13 cellular contexts compared by ENCODE assay signal in the genomic region with DNA sequence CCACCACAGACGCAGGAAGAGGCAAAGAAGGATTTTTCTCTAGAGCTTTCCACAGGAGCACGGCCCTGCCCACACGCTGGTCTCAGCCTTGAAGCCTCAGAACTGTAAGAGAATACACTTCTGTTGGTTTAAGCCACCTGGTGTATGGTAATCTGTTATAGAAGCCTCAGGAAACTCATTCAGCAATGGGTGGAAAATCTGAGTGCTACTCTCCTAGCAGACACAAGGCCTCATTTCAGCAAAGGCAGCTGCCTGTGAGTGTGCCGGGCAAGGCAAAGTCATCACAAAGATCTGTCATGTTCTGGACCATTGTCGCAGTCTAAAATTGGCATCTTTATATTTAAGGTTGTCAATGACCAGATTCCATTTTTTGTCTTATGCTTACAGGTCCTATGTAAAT. TPM values are rescaled to one million over a fixed set of nuclear protein-coding genes. Genes with fewer than 3 reads are reported as not detected.
A peak's percentile ranks its signal among the peaks of the same experiment; 100 is the strongest.
DNase-seq lines count a peak whose midpoint lies in the region; ATAC-seq and TF ChIP-seq lines count a peak whose summit lies in the region.
"Had no signal": no experiment of that assay in that cellular context is flagged by ENCODE, and none has a peak within 500 bp of the region (broad histone marks: within the 10 kb centered on the region; RNA-seq: fewer than 3 reads in every experiment).

No MANE protein-coding gene starts in this region.

- peaks cover 25% of the 10 kb centered on the region for H3K36me3 Mint-ChIP-seq in activated CD4-positive, alpha-beta T cell treated with anti-CD3 and anti-CD28 coated beads for 36 hours (ENCODE audit: low read depth)
- H3K36me3 Mint-ChIP-seq in activated B cell treated with CpG ODN at 0.5 μM for 24 hours (ENCODE audit: low read depth), result no peaks in the 10 kb centered on the region
- H3K36me3 Mint-ChIP-seq: memory B cell had no signal

- H3K27me3 Mint-ChIP-seq in activated CD4-positive, alpha-beta T cell treated with anti-CD3 and anti-CD28 coated beads for 36 hours, result no peaks in the 10 kb centered on the region
- peaks cover 10% of the 10 kb centered on the region for H3K27me3 Mint-ChIP-seq in activated B cell treated with CpG ODN at 0.5 μM for 24 hours
- H3K27me3 Mint-ChIP-seq: activated CD8-positive, alpha-beta memory T cell treated with anti-CD3 and anti-CD28 coated beads, Interleukin-2, amount 10 ng/mL, durations not matched to agents 7 days and 5 days had no signal

- peak; percentile 95 for ATAC-seq in activated CD4-positive, alpha-beta T cell treated with anti-CD3 and anti-CD28 coated beads for 36 hours
- ATAC-seq in activated B cell treated with CpG ODN at 0.5 μM for 24 hours (ENCODE audit: low read depth) (peak; percentile 37), HG02610 (IDR thresholded peaks at IDR 0.05; ENCODE audit: unreplicated experiment) (no peak)
- ATAC-seq in stimulated activated naive CD8-positive, alpha-beta T cell treated with anti-CD3 and anti-CD28 coated beads, Interleukin-15, Interleukin-2, amounts not matched to agents 100 U/mL and 50 U/mL, for 24 hours, result peak; percentile 96
- ATAC-seq: activated CD8-positive, alpha-beta memory T cell treated with anti-CD3 and anti-CD28 coated beads, Interleukin-2, amount 10 ng/mL, durations not matched to agents 7 days and 5 days had no signal

- peaks cover 42% of the 10 kb centered on the region for H3K4me1 Mint-ChIP-seq in activated CD4-positive, alpha-beta T cell treated with anti-CD3 and anti-CD28 coated beads for 36 hours
- H3K4me1 Mint-ChIP-seq in activated B cell treated with CpG ODN at 0.5 μM for 24 hours, result peaks cover 8% of the 10 kb centered on the region

- intact Hi-C loops in activated CD4-positive, alpha-beta T cell treated with anti-CD3 and anti-CD28 coated beads for 36 hours (cut with DNase I, micrococcal nuclease), result loop anchor here (1.0 to 5.0 kb wide), 3 partner anchors 15 to 40 kb away; no protein-coding TSS in a partner anchor
- intact Hi-C loops in activated B cell treated with CpG ODN at 0.5 μM for 24 hours (cut with micrococcal nuclease), result loop anchor here (2.0 kb wide), 1 partner anchor 19 kb away; no protein-coding TSS in a partner anchor

- POLR2A ChIA-PET in activated CD4-positive, alpha-beta T cell treated with anti-CD3 and anti-CD28 coated beads for 36 hours (lab: Charles Lee), result no interaction called here
- POLR2A ChIA-PET in activated B cell treated with CpG ODN at 0.5 μM for 24 hours (lab: Charles Lee), result no interaction called here

- no peak overlapping the region for H3K4me3 ChIP-seq in fibroblast of the aortic adventitia (ENCODE audit: low read depth, low read length)

- CTCF ChIA-PET in activated CD4-positive, alpha-beta T cell treated with anti-CD3 and anti-CD28 coated beads for 36 hours (lab: Charles Lee), result interaction anchor here (0.6 kb wide), 1 partner anchor 21 kb away, joined by 3 read pairs; no protein-coding TSS in a partner anchor
- CTCF ChIA-PET in activated B cell treated with CpG ODN at 0.5 μM for 24 hours (lab: Charles Lee), result no interaction called here

- peak overlapping the region; percentile 63 for H3K27ac Mint-ChIP-seq in activated CD4-positive, alpha-beta T cell treated with anti-CD3 and anti-CD28 coated beads for 36 hours
- no peak overlapping the region for H3K27ac Mint-ChIP-seq in activated B cell treated with CpG ODN at 0.5 μM for 24 hours
- H3K27ac Mint-ChIP-seq: activated CD8-positive, alpha-beta memory T cell treated with anti-CD3 and anti-CD28 coated beads, Interleukin-2, amount 10 ng/mL, durations not matched to agents 7 days and 5 days; memory B cell had no signal

- TF ChIP-seq CTCF in activated B cell treated with CpG ODN at 0.5 μM for 24 hours (IDR thresholded peaks at IDR 0.05), result no peak
- TF ChIP-seq CTCF in fibroblast of the aortic adventitia (IDR thresholded peaks at IDR 0.05; ENCODE audit: insufficient read depth, low read length), result no peak

- peak; percentile 61 for DNase-seq in activated CD4-positive, alpha-beta T cell treated with anti-CD3 and anti-CD28 coated beads for 36 hours
- no peak for DNase-seq in activated CD4-positive, alpha-beta T cell treated with anti-CD3 and anti-CD28 coated beads, Interleukin-2, amount 50 U/mL, for 1 hour
- no peak for DNase-seq in activated B cell treated with CpG ODN at 0.5 μM for 24 hours
- peak; percentile 4 for DNase-seq in fibroblast of the aortic adventitia (ENCODE audit: low read depth)
- DNase-seq in stimulated activated naive CD8-positive, alpha-beta T cell treated with anti-CD3 and anti-CD28 coated beads, Interleukin-15, Interleukin-2, amounts not matched to agents 100 U/mL and 50 U/mL, for 24 hours, result no peak
- DNase-seq in caudate nucleus (lab: John Stamatoyannopoulos, UW), result no peak
- DNase-seq in GM03348 (ENCODE audit: low spot score), result no peak
- DNase-seq: activated CD8-positive, alpha-beta memory T cell treated with anti-CD3 and anti-CD28 coated beads, Interleukin-2, amount 10 ng/mL, durations not matched to agents 7 days and 5 days; MM.1S; retina had no signal

- no peak overlapping the region for H3K27ac ChIP-seq in caudate nucleus (ENCODE audit: low read depth, low read length)

- H3K4me3 Mint-ChIP-seq in activated CD4-positive, alpha-beta T cell treated with anti-CD3 and anti-CD28 coated beads for 36 hours, result no peak overlapping the region
- no peak overlapping the region for H3K4me3 Mint-ChIP-seq in activated B cell treated with CpG ODN at 0.5 μM for 24 hours
- H3K4me3 Mint-ChIP-seq: activated CD8-positive, alpha-beta memory T cell treated with anti-CD3 and anti-CD28 coated beads, Interleukin-2, amount 10 ng/mL, durations not matched to agents 7 days and 5 days; memory B cell had no signal

- peaks cover 11% of the 10 kb centered on the region for H3K9me3 Mint-ChIP-seq in activated CD4-positive, alpha-beta T cell treated with anti-CD3 and anti-CD28 coated beads for 36 hours (ENCODE audit: low read depth)
- peaks cover 3% of the 10 kb centered on the region for H3K9me3 Mint-ChIP-seq in activated B cell treated with CpG ODN at 0.5 μM for 24 hours
- H3K9me3 Mint-ChIP-seq: memory B cell had no signal

RNA-seq across cellular contexts. Expression of a gene that starts 31.0 kb away (rescaled TPM):
- 10 to 100 TPM; 20.5 to 22.4 TPM for total RNA-seq in activated CD4-positive, alpha-beta T cell treated with anti-CD3 and anti-CD28 coated beads for 36 hours
- total RNA-seq in activated B cell treated with CpG ODN at 0.5 μM for 24 hours (not detected in 2 replicates), fibroblast of the aortic adventitia (ENCODE audit: low replicate concordance) (4.4 and 5.8 TPM in 2 replicates)
- total RNA-seq: endothelial cell of umbilical vein had no signal

Comparison
In these comparisons a context has a peak if more than half of its experiments do, and no peak if none do; other contexts are left out.
1. DNase-seq: peak in activated CD4-positive, alpha-beta T cell treated with anti-CD3 and anti-CD28 coated beads for 36 hours (single experiment) and fibroblast of the aortic adventitia (single experiment); none in activated CD4-positive, alpha-beta T cell treated with anti-CD3 and anti-CD28 coated beads, Interleukin-2, amount 50 U/mL, for 1 hour (single experiment), activated B cell treated with CpG ODN at 0.5 μM for 24 hours (single experiment), stimulated activated naive CD8-positive, alpha-beta T cell treated with anti-CD3 and anti-CD28 coated beads, Interleukin-15, Interleukin-2, amounts not matched to agents 100 U/mL and 50 U/mL, for 24 hours (single experiment), caudate nucleus (0 of 61) and GM03348 (single experiment).